In genomic region chr3:126081618-126082333, GRCh38 we compare ENCODE assay signal across 9 cellular contexts. TPM values are rescaled to one million over a fixed set of nuclear protein-coding genes. Genes with fewer than 3 reads are reported as not detected.
A peak's percentile ranks its signal among the peaks of the same experiment; 100 is the strongest.
DNase-seq lines count a peak whose midpoint lies in the region; ATAC-seq and TF ChIP-seq lines count a peak whose summit lies in the region.
"Had no signal": no experiment of that assay in that cellular context is flagged by ENCODE, and none has a peak within 500 bp of the region (broad histone marks: within the 10 kb centered on the region; RNA-seq: fewer than 3 reads in every experiment).

No MANE protein-coding gene starts in this region.

- no peak for TF ChIP-seq POLR2A in breast epithelium (IDR thresholded peaks at IDR 0.05)

- H3K4me2 ChIP-seq in MM.1S (ENCODE audit: low read depth, low read length), result no peak overlapping the region

- no peak for ATAC-seq in stimulated activated naive B cell treated with anti-CD40 and anti-IgM and Interleukin-4, amounts not matched to agents 10 μg/mL and 1 μg/mL and 100 μg/mL, for 72 hours (replicated peaks)

- H3K9ac ChIP-seq in MM.1S (ENCODE audit: low read length), result no peak overlapping the region

- no peak overlapping the region for H3K27ac Mint-ChIP-seq in nephron
- H3K27ac Mint-ChIP-seq in stimulated activated naive B cell treated with anti-CD40 and anti-IgM and Interleukin-4, amounts not matched to agents 10 μg/mL and 1 μg/mL and 100 μg/mL, for 72 hours, result no peak overlapping the region

- intact Hi-C loops in breast epithelium (cut with DNase I; ENCODE audit: low total_unique reads), result no loop called here

- peaks cover 7% of the 10 kb centered on the region for H3K9me3 Mint-ChIP-seq in nephron
- H3K9me3 Mint-ChIP-seq in stimulated activated naive B cell treated with anti-CD40 and anti-IgM and Interleukin-4, amounts not matched to agents 10 μg/mL and 1 μg/mL and 100 μg/mL, for 72 hours, result no peaks in the 10 kb centered on the region

- H3K27ac ChIP-seq in MM.1S (ENCODE audit: low read length) (no peak overlapping the region), breast epithelium (peak overlapping the region; percentile 40 to 48)

- H3K36me3 ChIP-seq in MM.1S (replicated peaks; ENCODE audit: insufficient read depth, low read length) (no peaks in the 10 kb centered on the region), breast epithelium (no peaks in the 10 kb centered on the region)

- H2AFZ ChIP-seq in MM.1S (ENCODE audit: low read length), result no peak overlapping the region

- peaks cover 12% of the 10 kb centered on the region for H3K4me1 Mint-ChIP-seq in nephron
- peaks cover 13 to 22% of the 10 kb centered on the region in 2 donors for H3K4me1 Mint-ChIP-seq in stimulated activated naive B cell treated with anti-CD40 and anti-IgM and Interleukin-4, amounts not matched to agents 10 μg/mL and 1 μg/mL and 100 μg/mL, for 72 hours

- peak overlapping the region; percentile 61 to 94 (median 79) for H3K4me3 Mint-ChIP-seq in nephron
- H3K4me3 Mint-ChIP-seq in stimulated activated naive B cell treated with anti-CD40 and anti-IgM and Interleukin-4, amounts not matched to agents 10 μg/mL and 1 μg/mL and 100 μg/mL, for 72 hours, result no peak overlapping the region

- H3F3A ChIP-seq in MM.1S (ENCODE audit: insufficient read depth, low read length), result no peaks in the 10 kb centered on the region

- H4K20me1 ChIP-seq in MM.1S (ENCODE audit: insufficient read depth, low read length), result no peaks in the 10 kb centered on the region

- peak; percentile 24; the same call in 1 of the 2 replicates for TF ChIP-seq CTCF in MM.1S (IDR thresholded peaks at IDR 0.05; ENCODE audit: low read length)
- peak in 1 of 3 donors; percentile 29 for TF ChIP-seq CTCF in breast epithelium (IDR thresholded peaks at IDR 0.05)
- TF ChIP-seq CTCF in nephron (IDR thresholded peaks at IDR 0.05; ENCODE audit: unreplicated experiment in 3 of 3), result peak in 1 of 3 experiments; percentile 24

- H3K9me3 ChIP-seq in MM.1S (replicated peaks; ENCODE audit: insufficient read depth, low read length) (no peaks in the 10 kb centered on the region), breast epithelium (no peaks in the 10 kb centered on the region)

- H3K27me3 Mint-ChIP-seq in nephron (ENCODE audit: low read depth), result no peaks in the 10 kb centered on the region
- H3K27me3 Mint-ChIP-seq in stimulated activated naive B cell treated with anti-CD40 and anti-IgM and Interleukin-4, amounts not matched to agents 10 μg/mL and 1 μg/mL and 100 μg/mL, for 72 hours, result no peaks in the 10 kb centered on the region

- DNase-seq in NCI-H82 (lab: John Stamatoyannopoulos, UW) (peak; percentile 53), NCI-H82 treated with DMSO at 0.1 percent for 48 hours (lab: John Stamatoyannopoulos, UW; ENCODE audit: unreplicated experiment) (no peak), MM.1S (no peak), breast epithelium (ENCODE audit: low spot score in 2 of 2) (peak; percentile 34 to 70), activated gamma-delta T cell (lab: John Stamatoyannopoulos, UW) (no peak)
- DNase-seq in stimulated activated naive B cell treated with anti-CD40 and anti-IgM and Interleukin-4, amounts not matched to agents 10 μg/mL and 1 μg/mL and 100 μg/mL, for 72 hours, result no peak
- DNase-seq in activated CD4-positive, CD25-positive, alpha-beta regulatory T cell treated with anti-CD3 and anti-CD28 coated beads, Interleukin-2, amount 50 U/mL, for 72 hours, result no peak

- peaks cover 29% of the 10 kb centered on the region for H3K36me3 Mint-ChIP-seq in nephron (ENCODE audit: low read depth)
- H3K36me3 Mint-ChIP-seq in stimulated activated naive B cell treated with anti-CD40 and anti-IgM and Interleukin-4, amounts not matched to agents 10 μg/mL and 1 μg/mL and 100 μg/mL, for 72 hours, result peaks cover 5% of the 10 kb centered on the region in 2 donors

- no peaks in the 10 kb centered on the region for H3K9me2 ChIP-seq in MM.1S (replicated peaks; ENCODE audit: insufficient read depth, low read length)

- H3K27me3 ChIP-seq in MM.1S (replicated peaks; ENCODE audit: insufficient read depth, low read length), result no peaks in the 10 kb centered on the region
- no peaks in the 10 kb centered on the region for H3K27me3 ChIP-seq in breast epithelium

- H3K4me1 ChIP-seq in MM.1S (ENCODE audit: low read length) (no peaks in the 10 kb centered on the region), breast epithelium (peaks cover 0 to 5% of the 10 kb centered on the region in 2 donors)

- peaks cover 4% of the 10 kb centered on the region; the same call in 1 of the 2 replicates for H3K79me2 ChIP-seq in MM.1S (ENCODE audit: low read length)

- H3K4me3 ChIP-seq in MM.1S (ENCODE audit: low read length), result no peak overlapping the region
- no peak overlapping the region for H3K4me3 ChIP-seq in breast epithelium
- H3K4me3 ChIP-seq: skin epidermis had no signal

RNA-seq across cellular contexts. Expression of gene SLC41A3, which starts 2.1 kb away (rescaled TPM):
- 10 to 100 TPM; 42.6 to 53.7 (median 50.1) TPM for total RNA-seq in breast epithelium

Comparison
In these comparisons a context has a peak if more than half of its experiments do, and no peak if none do; other contexts are left out.
1. DNase-seq: peak in NCI-H82 (single experiment) and breast epithelium (2 of 2); none in NCI-H82 treated with DMSO at 0.1 percent for 48 hours (single experiment), MM.1S (single experiment), stimulated activated naive B cell treated with anti-CD40 and anti-IgM and Interleukin-4, amounts not matched to agents 10 μg/mL and 1 μg/mL and 100 μg/mL, for 72 hours (single experiment), activated gamma-delta T cell (single experiment) and activated CD4-positive, CD25-positive, alpha-beta regulatory T cell treated with anti-CD3 and anti-CD28 coated beads, Interleukin-2, amount 50 U/mL, for 72 hours (single experiment).
2. H3K4me3 Mint-ChIP-seq: peak in nephron (3 of 3); none in stimulated activated naive B cell treated with anti-CD40 and anti-IgM and Interleukin-4, amounts not matched to agents 10 μg/mL and 1 μg/mL and 100 μg/mL, for 72 hours (0 of 2).